Comparison of ENCODE assay signal across 22 cellular contexts in the genomic region with DNA sequence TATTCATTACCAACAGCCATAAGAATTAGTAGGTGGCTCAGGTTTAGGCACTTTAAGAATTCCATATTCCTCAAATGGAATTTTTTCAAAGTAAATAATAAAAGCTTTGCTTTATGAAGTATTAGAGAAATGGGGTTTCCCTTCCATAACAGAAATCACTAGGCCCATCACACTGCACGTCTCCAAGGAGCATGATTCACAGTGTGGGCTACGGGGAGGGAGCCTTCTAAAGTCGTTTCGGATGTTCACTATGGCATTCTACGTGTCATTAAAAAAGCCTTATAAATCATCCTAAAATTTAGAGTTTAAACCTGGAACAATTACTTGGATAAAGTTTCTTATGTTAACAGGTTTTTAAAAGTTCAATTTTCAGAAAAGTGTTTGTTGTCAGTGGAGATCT.
DNase-seq lines count a peak whose midpoint lies in the region; ATAC-seq and TF ChIP-seq lines count a peak whose summit lies in the region.
"Had no signal": no experiment of that assay in that cellular context is flagged by ENCODE, and none has a peak within 500 bp of the region (broad histone marks: within the 10 kb centered on the region; RNA-seq: fewer than 3 reads in every experiment).

No MANE protein-coding gene starts in this region.

- peaks cover 0 to 1% of the 10 kb centered on the region in 2 donors for H3K27me3 Mint-ChIP-seq in CD8-positive, alpha-beta memory T cell
- H3K27me3 Mint-ChIP-seq: type B pancreatic cell had no signal

- no peak overlapping the region for H3K27ac Mint-ChIP-seq in CD8-positive, alpha-beta memory T cell
- H3K27ac Mint-ChIP-seq: activated naive CD4-positive, alpha-beta T cell treated with anti-CD3 and anti-CD28 coated beads for 36 hours; CD14-positive monocyte; stimulated activated effector memory CD8-positive, alpha-beta T cell treated with anti-CD3 and anti-CD28 coated beads, Interleukin-12 subunit alpha, Interleukin-12 subunit beta, amount 100 ng/mL, for 72 hours had no signal

- no peak overlapping the region for H3K4me3 Mint-ChIP-seq in CD8-positive, alpha-beta memory T cell
- H3K4me3 Mint-ChIP-seq: activated naive CD4-positive, alpha-beta T cell treated with anti-CD3 and anti-CD28 coated beads for 36 hours; CD14-positive monocyte; stimulated activated effector memory CD8-positive, alpha-beta T cell treated with anti-CD3 and anti-CD28 coated beads, Interleukin-12 subunit alpha, Interleukin-12 subunit beta, amount 100 ng/mL, for 72 hours had no signal

- H3K9me3 ChIP-seq in heart left ventricle (no peaks in the 10 kb centered on the region), gastroesophageal sphincter (no peaks in the 10 kb centered on the region), gastrocnemius medialis (no peaks in the 10 kb centered on the region), aorta (ENCODE audit: control insufficient read depth, low read length) (no peaks in the 10 kb centered on the region)
- no peaks in the 10 kb centered on the region for H3K9me3 ChIP-seq in CD8-positive, alpha-beta memory T cell (ENCODE audit: low read length)
- H3K9me3 ChIP-seq: esophagus squamous epithelium had no signal

- CTCF ChIA-PET in CD8-positive, alpha-beta memory T cell (lab: Charles Lee), result no interaction called here

- H3K9me3 Mint-ChIP-seq in CD8-positive, alpha-beta memory T cell, result peaks cover 0 to 10% (median under 1%) of the 10 kb centered on the region in 5 donors
- H3K9me3 Mint-ChIP-seq: stimulated activated effector memory CD8-positive, alpha-beta T cell treated with anti-CD3 and anti-CD28 coated beads, Interleukin-12 subunit alpha, Interleukin-12 subunit beta, amount 100 ng/mL, for 72 hours; type B pancreatic cell had no signal

- TF ChIP-seq POLR2A in heart left ventricle (IDR thresholded peaks at IDR 0.05) (no peak), gastroesophageal sphincter (IDR thresholded peaks at IDR 0.05) (no peak), gastrocnemius medialis (IDR thresholded peaks at IDR 0.05) (no peak)

- POLR2A ChIA-PET in CD8-positive, alpha-beta memory T cell (lab: Charles Lee), result no interaction called here

- peaks cover 13 to 98% (median 73%) of the 10 kb centered on the region in 12 donors for H3K4me1 ChIP-seq in heart left ventricle
- peaks cover 16 to 84% (median 23%) of the 10 kb centered on the region in 3 donors for H3K4me1 ChIP-seq in gastroesophageal sphincter
- H3K4me1 ChIP-seq in gastrocnemius medialis, result peaks cover 45 to 58% of the 10 kb centered on the region in 2 donors
- peaks cover 6 to 17% of the 10 kb centered on the region in 2 donors for H3K4me1 ChIP-seq in aorta (ENCODE audit: control insufficient read depth in 1 of 2, insufficient read depth in 2 of 2, low read length in 2 of 2)
- no peaks in the 10 kb centered on the region for H3K4me1 ChIP-seq in CD8-positive, alpha-beta memory T cell (ENCODE audit: insufficient read depth, low read length)

- H3K36me3 Mint-ChIP-seq in CD8-positive, alpha-beta memory T cell, result no peaks in the 10 kb centered on the region
- H3K36me3 Mint-ChIP-seq: CD14-positive monocyte; stimulated activated effector memory CD8-positive, alpha-beta T cell treated with anti-CD3 and anti-CD28 coated beads, Interleukin-12 subunit alpha, Interleukin-12 subunit beta, amount 100 ng/mL, for 72 hours had no signal

- H3K27me3 ChIP-seq in heart left ventricle (no peaks in the 10 kb centered on the region), gastroesophageal sphincter (no peaks in the 10 kb centered on the region), gastrocnemius medialis (no peaks in the 10 kb centered on the region), aorta (ENCODE audit: control insufficient read depth in 1 of 2, insufficient read depth in 2 of 2, low read length in 1 of 2) (no peaks in the 10 kb centered on the region)
- H3K27me3 ChIP-seq in CD8-positive, alpha-beta memory T cell (ENCODE audit: insufficient read depth, low read length, poor library complexity, severe bottlenecking), result no peaks in the 10 kb centered on the region
- H3K27me3 ChIP-seq: esophagus squamous epithelium had no signal

- WGBS in heart left ventricle, 4 donors, result 52 to 65% (median 58%) methylated on average over 5 of the region's 5 CpGs
- 27 to 47% methylated on average over 5 of the region's 5 CpGs for WGBS in gastroesophageal sphincter (ENCODE audit: low coverage in 1 of 2), 2 donors
- 5 to 21% methylated on average over 5 of the region's 5 CpGs for WGBS in aorta, 2 donors

- no peak for TF ChIP-seq EP300 in gastroesophageal sphincter (IDR thresholded peaks at IDR 0.05)

- peak overlapping the region in 1 of 12 donors; percentile 10 for H3K4me3 ChIP-seq in heart left ventricle
- no peak overlapping the region for H3K4me3 ChIP-seq in gastroesophageal sphincter
- H3K4me3 ChIP-seq in gastrocnemius medialis, result no peak overlapping the region
- no peak overlapping the region for H3K4me3 ChIP-seq in aorta (ENCODE audit: low read length in 2 of 2)
- no peak overlapping the region for H3K4me3 ChIP-seq in CD8-positive, alpha-beta memory T cell (ENCODE audit: low read length)
- H3K4me3 ChIP-seq: esophagus squamous epithelium had no signal

- DNase-seq in heart left ventricle (no peak), Right ventricle myocardium superior (no peak), gastrocnemius medialis (no peak), aorta (peak in 1 of 2 donors; percentile 45)
- no peak for DNase-seq in CD8-positive, alpha-beta memory T cell
- DNase-seq: activated naive CD4-positive, alpha-beta T cell treated with anti-CD3 and anti-CD28 coated beads for 36 hours; activated T-cell treated with anti-CD3 and anti-CD28 coated beads, Interleukin-2, amount 50 U/mL, for 48 hours; anterior cingulate cortex; DMS 273 treated with DMSO at 0.1 percent for 48 hours; effector memory CD4-positive, alpha-beta T cell; esophagus squamous epithelium; head of caudate nucleus; NCI-H1436; NCI-H524 treated with DMSO at 0.1 percent for 48 hours; retina had no signal

- in situ Hi-C loops in gastrocnemius medialis (cut with MboI; ENCODE audit: low sequenced_read_pairs in 4 of 4), result no loop called here

- TF ChIP-seq CTCF in heart left ventricle (IDR thresholded peaks at IDR 0.05) (no peak), gastroesophageal sphincter (IDR thresholded peaks at IDR 0.05) (no peak), gastrocnemius medialis (IDR thresholded peaks at IDR 0.05 in 4 of 5, conservative IDR thresholded peaks at IDR 0.05 in 1 of 5) (no peak)

- no peaks in the 10 kb centered on the region for H3K36me3 ChIP-seq in heart left ventricle
- no peaks in the 10 kb centered on the region for H3K36me3 ChIP-seq in gastroesophageal sphincter
- no peaks in the 10 kb centered on the region for H3K36me3 ChIP-seq in gastrocnemius medialis
- no peaks in the 10 kb centered on the region for H3K36me3 ChIP-seq in aorta (ENCODE audit: control insufficient read depth in 1 of 2, insufficient read depth in 2 of 2, low read length in 1 of 2)
- H3K36me3 ChIP-seq in CD8-positive, alpha-beta memory T cell (ENCODE audit: insufficient read depth, low read length), result no peaks in the 10 kb centered on the region
- H3K36me3 ChIP-seq: esophagus squamous epithelium had no signal

- ATAC-seq in heart left ventricle (peak in 1 of 4 donors; percentile 54), Right ventricle myocardium superior (ENCODE audit: poor library complexity) (no peak), gastroesophageal sphincter (no peak), gastrocnemius medialis (no peak), aorta (ENCODE audit: low FRiP score) (peak; percentile 69), HG02588 (IDR thresholded peaks at IDR 0.05; ENCODE audit: unreplicated experiment) (no peak), HG03457 (IDR thresholded peaks at IDR 0.05; ENCODE audit: unreplicated experiment) (no peak)
- ATAC-seq: HepG2; stimulated activated effector memory CD8-positive, alpha-beta T cell treated with anti-CD3 and anti-CD28 coated beads, Interleukin-12 subunit alpha, Interleukin-12 subunit beta, amount 100 ng/mL, for 72 hours had no signal

- intact Hi-C loops in heart left ventricle (cut with DNase I) (loop anchor here in 3 of 10 donors (5.0 kb wide), 3 partner anchors 69 to 114 kb away; partner anchors contain the start of gene NFIB (in 1 of the 3)), Right ventricle myocardium superior (cut with DNase I) (no loop called here), gastrocnemius medialis (cut with DNase I; ENCODE audit: low total_unique reads) (loop anchor here (5.0 kb wide), 1 partner anchor 109 kb away; no protein-coding TSS in a partner anchor), aorta (cut with DNase I) (loop anchor here in 1 of 2 donors (10.0 kb wide), 1 partner anchor 103 kb away; no protein-coding TSS in a partner anchor)

- H3K27ac ChIP-seq in heart left ventricle (peak overlapping the region; percentile 21 to 83 (median 68)), gastroesophageal sphincter (peak overlapping the region; percentile 61 to 76 (median 69)), gastrocnemius medialis (peak overlapping the region; percentile 71 to 79 (median 79)), aorta (ENCODE audit: low read depth in 1 of 2, low read length in 2 of 2) (no peak overlapping the region)
- no peak overlapping the region for H3K27ac ChIP-seq in CD8-positive, alpha-beta memory T cell (ENCODE audit: low read depth, low read length)

- H3K4me1 Mint-ChIP-seq in CD8-positive, alpha-beta memory T cell, result no peaks in the 10 kb centered on the region
- H3K4me1 Mint-ChIP-seq: CD14-positive monocyte; stimulated activated effector memory CD8-positive, alpha-beta T cell treated with anti-CD3 and anti-CD28 coated beads, Interleukin-12 subunit alpha, Interleukin-12 subunit beta, amount 100 ng/mL, for 72 hours had no signal

Comparison
In these comparisons a context has a peak if more than half of its experiments do, and no peak if none do; other contexts are left out.
1. H3K27ac ChIP-seq: peak in heart left ventricle (12 of 12), gastroesophageal sphincter (4 of 4) and gastrocnemius medialis (4 of 4); none in aorta (0 of 2) and CD8-positive, alpha-beta memory T cell (single experiment).